In the genomic region with DNA sequence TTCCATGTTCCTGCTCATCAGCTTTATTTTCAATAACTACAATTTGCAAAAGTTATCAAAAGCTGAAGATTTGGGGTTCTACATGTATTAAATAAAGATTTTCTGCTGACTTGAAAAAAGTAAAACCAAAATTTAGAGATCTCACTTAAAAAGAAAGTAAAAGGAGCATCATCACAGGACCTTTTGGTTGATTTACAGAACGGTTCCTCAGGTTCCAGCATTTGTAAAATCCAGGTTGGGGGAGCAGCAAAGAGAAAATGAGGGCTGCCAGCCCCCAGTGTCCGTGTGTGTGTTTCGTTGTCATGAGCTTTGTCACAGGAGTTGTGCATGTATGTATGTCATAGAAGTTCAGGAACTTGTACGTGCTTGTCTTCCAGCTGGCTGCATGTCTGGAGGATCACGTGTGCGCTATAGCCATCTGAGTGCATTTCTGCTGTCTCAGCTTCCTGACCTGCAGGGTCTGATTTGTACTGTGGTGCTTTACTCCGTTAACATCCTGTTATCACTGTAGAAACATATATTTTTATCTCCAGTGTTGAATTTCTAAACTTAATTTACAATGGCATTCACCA, we compare ENCODE assay signal across 10 cellular contexts.
DNase-seq lines count a peak whose midpoint lies in the region; ATAC-seq and TF ChIP-seq lines count a peak whose summit lies in the region.
"Had no signal": no experiment of that assay in that cellular context is flagged by ENCODE, and none has a peak within 500 bp of the region (broad histone marks: within the 10 kb centered on the region; RNA-seq: fewer than 3 reads in every experiment).

No MANE protein-coding gene starts in this region.

- no peaks in the 10 kb centered on the region for H3K9me3 Mint-ChIP-seq in nephron

- peaks cover 7% of the 10 kb centered on the region for H3K4me1 Mint-ChIP-seq in nephron

- peak; percentile 59 for DNase-seq in GM10248 (ENCODE audit: extremely low spot score)
- peak; percentile 61 for DNase-seq in NAMALWA (ENCODE audit: low spot score)
- peak; percentile 79 for DNase-seq in choroid plexus epithelial cell (ENCODE audit: low read depth)
- no peak for DNase-seq in epidermal melanocyte (ENCODE audit: insufficient read length, low spot score)
- DNase-seq: activated CD8-positive, alpha-beta memory T cell treated with anti-CD3 and anti-CD28 coated beads, Interleukin-2, amount 50 U/mL, for 48 hours; stimulated activated CD4-positive, alpha-beta T cell treated with anti-CD3 and anti-CD28 coated beads, Interleukin-4, amount 100 ng/mL, for 1 hour had no signal

- CTCF ChIA-PET in GM10248 (lab: Yijun Ruan, JAX) = interaction anchor here (2.7 kb wide), 1 partner anchor 11 kb away, joined by 10 read pairs; no protein-coding TSS in a partner anchor

- TF ChIP-seq CTCF in GM10248 (IDR thresholded peaks at IDR 0.05; ENCODE audit: control extremely low read depth, extremely low read depth, low read depth, missing control alignments) = no peak
- TF ChIP-seq CTCF in choroid plexus epithelial cell (conservative IDR thresholded peaks at IDR 0.05; ENCODE audit: low read depth, low read length) = no peak
- no peak for TF ChIP-seq CTCF in nephron (IDR thresholded peaks at IDR 0.05; ENCODE audit: unreplicated experiment in 3 of 3)

- H3K36me3 Mint-ChIP-seq in nephron (ENCODE audit: low read depth) = no peaks in the 10 kb centered on the region

- POLR2A ChIA-PET in GM10248 (lab: Yijun Ruan, JAX) = interaction anchor here (0.9 kb wide), 1 partner anchor 11 kb away, joined by 12 read pairs; no protein-coding TSS in a partner anchor

- H3K4me3 ChIP-seq in choroid plexus epithelial cell (ENCODE audit: low read depth, low read length) = no peak overlapping the region

- peak overlapping the region; percentile 53 to 92 (median 57) for H3K27ac Mint-ChIP-seq in nephron

- ATAC-seq in GM18868 (IDR thresholded peaks at IDR 0.05; ENCODE audit: unreplicated experiment) = no peak
- ATAC-seq in HG03025 (IDR thresholded peaks at IDR 0.05; ENCODE audit: low FRiP score, unreplicated experiment) = no peak
- ATAC-seq: HCT116 had no signal

- peaks cover 5% of the 10 kb centered on the region for H3K27me3 Mint-ChIP-seq in nephron (ENCODE audit: low read depth)

- no peak overlapping the region for H3K4me3 Mint-ChIP-seq in nephron
